ENCODE assay signal across 18 cellular contexts in genomic region chr4:1409079-1409805, GRCh38. TPM values are rescaled to one million over a fixed set of nuclear protein-coding genes. Genes with fewer than 3 reads are reported as not detected.
A peak's percentile ranks its signal among the peaks of the same experiment; 100 is the strongest.
DNase-seq lines count a peak whose midpoint lies in the region; ATAC-seq and TF ChIP-seq lines count a peak whose summit lies in the region.
"Had no signal": no experiment of that assay in that cellular context is flagged by ENCODE, and none has a peak within 500 bp of the region (broad histone marks: within the 10 kb centered on the region; RNA-seq: fewer than 3 reads in every experiment).

No MANE protein-coding gene starts in this region.

- H3K4me3 Mint-ChIP-seq in GM23338, result no peak overlapping the region
- H3K4me3 Mint-ChIP-seq: CD8-positive, alpha-beta memory T cell had no signal

- no peak for ATAC-seq in heart right ventricle
- no peak for ATAC-seq in GM23338
- ATAC-seq in left lung, result no peak

- H3K36me3 ChIP-seq in right atrium auricular region (no peaks in the 10 kb centered on the region), heart right ventricle (no peaks in the 10 kb centered on the region), GM23338 (ENCODE audit: insufficient read depth) (no peaks in the 10 kb centered on the region), left lung (no peaks in the 10 kb centered on the region)
- H3K36me3 ChIP-seq: BE2C had no signal

- H3K27me3 Mint-ChIP-seq in GM23338 (ENCODE audit: insufficient read depth, low read depth, poor library complexity), result peaks cover 90% of the 10 kb centered on the region

- peaks cover 0 to 29% of the 10 kb centered on the region in 2 donors for H3K4me1 ChIP-seq in right atrium auricular region
- H3K4me1 ChIP-seq in heart right ventricle, result peaks cover 0 to 26% (median 16%) of the 10 kb centered on the region in 9 donors
- peaks cover 16% of the 10 kb centered on the region; the same call in 1 of the 2 replicates for H3K4me1 ChIP-seq in GM23338 (ENCODE audit: insufficient read depth)
- no peaks in the 10 kb centered on the region for H3K4me1 ChIP-seq in left lung
- H3K4me1 ChIP-seq: BE2C had no signal

- H2AFZ ChIP-seq in GM23338, result no peak overlapping the region
- H2AFZ ChIP-seq: PC-9 had no signal

- H4K20me1 ChIP-seq in GM23338 (replicated peaks; ENCODE audit: insufficient read depth), result peaks cover 3% of the 10 kb centered on the region

- no peak overlapping the region for H3K27ac ChIP-seq in right atrium auricular region
- no peak overlapping the region for H3K27ac ChIP-seq in heart right ventricle
- no peak overlapping the region for H3K27ac ChIP-seq in GM23338 (ENCODE audit: low read depth)
- no peak overlapping the region for H3K27ac ChIP-seq in left lung
- H3K27ac ChIP-seq: HL-60, PC-9 had no signal

- H3K36me3 Mint-ChIP-seq in GM23338 (ENCODE audit: low read depth), result no peaks in the 10 kb centered on the region; the same call in 2 of the 3 replicates

- intact Hi-C loops in heart right ventricle (cut with DNase I) (no loop called here), left lung (cut with DNase I) (no loop called here)

- H3K79me2 ChIP-seq in GM23338 (replicated peaks; ENCODE audit: insufficient read depth), result no peaks in the 10 kb centered on the region

- H3K27me3 ChIP-seq in right atrium auricular region, result peaks cover 18 to 81% of the 10 kb centered on the region in 2 donors
- H3K27me3 ChIP-seq in heart right ventricle, result peaks cover 49 to 100% (median 97%) of the 10 kb centered on the region in 7 donors
- H3K27me3 ChIP-seq in GM23338 (ENCODE audit: insufficient read depth), result peaks cover 96% of the 10 kb centered on the region
- H3K27me3 ChIP-seq in left lung, result peaks cover 93 to 100% of the 10 kb centered on the region in 2 donors

- H3K4me2 ChIP-seq in GM23338, result no peak overlapping the region
- H3K4me2 ChIP-seq: PC-9 had no signal

- H3F3A ChIP-seq in GM23338 (replicated peaks; ENCODE audit: low read depth), result 0 out of 2 replicates have a peak, but pooled peaks cover 3% of the 10 kb centered on the region

- no peak overlapping the region for H3K27ac Mint-ChIP-seq in GM23338

- H3K4me1 Mint-ChIP-seq in GM23338, result peaks cover 14% of the 10 kb centered on the region

- WGBS in heart right ventricle, 2 donors, result 35 to 42% methylated on average over 20 of the region's 20 CpGs

- H3K9me2 ChIP-seq in GM23338 (ENCODE audit: insufficient read depth), result no peaks in the 10 kb centered on the region

- no peak overlapping the region for H3K4me3 ChIP-seq in right atrium auricular region
- H3K4me3 ChIP-seq in heart right ventricle, result no peak overlapping the region
- H3K4me3 ChIP-seq in GM23338, result no peak overlapping the region
- H3K4me3 ChIP-seq in left lung, result no peak overlapping the region
- H3K4me3 ChIP-seq: PC-9 had no signal

- no peaks in the 10 kb centered on the region for H3K9me3 ChIP-seq in right atrium auricular region
- H3K9me3 ChIP-seq in heart right ventricle, result no peaks in the 10 kb centered on the region
- H3K9me3 ChIP-seq in left lung, result no peaks in the 10 kb centered on the region
- H3K9me3 ChIP-seq: BE2C had no signal

- no peak for TF ChIP-seq CTCF in right atrium auricular region (IDR thresholded peaks at IDR 0.05)
- no peak for TF ChIP-seq CTCF in heart right ventricle (IDR thresholded peaks at IDR 0.05)
- no peak for TF ChIP-seq CTCF in GM23338 (conservative IDR thresholded peaks at IDR 0.05; ENCODE audit: low read depth in 2 of 2)
- TF ChIP-seq CTCF in left lung (IDR thresholded peaks at IDR 0.05), result no peak

- DNase-seq in right atrium auricular region (ENCODE audit: low spot score), result peak; percentile 11
- no peak for DNase-seq in heart right ventricle
- no peak for DNase-seq in GM23338 (ENCODE audit: low spot score)
- DNase-seq in left lung, result peak; percentile 26 to 59
- no peak for DNase-seq in activated CD4-positive, CD25-positive, alpha-beta regulatory T cell (lab: John Stamatoyannopoulos, UW)
- DNase-seq in kidney glomerular epithelial cell (lab: John Stamatoyannopoulos, UW), result no peak
- no peak for DNase-seq in cerebellum (ENCODE audit: low spot score)
- DNase-seq: ACHN, BE2C, DMS 273 treated with DMSO at 0.1 percent for 48 hours, Kasumi-1, NCI-H187, NCI-H446, NCI-H748 treated with DMSO at 0.1 percent for 48 hours, PC-9 had no signal

- H3K9me3 Mint-ChIP-seq in GM23338, result no peaks in the 10 kb centered on the region; the same call in 1 of the 3 replicates

TF ChIP-seq in GM23338, 12 proteins besides CTCF, POLR2A, EP300 and RAD21:
- TF ChIP-seq POLR2AphosphoS5 (IDR thresholded peaks at IDR 0.05; ENCODE audit: low read depth) (no peak), CREB1 (CRISPR knock-in tag; IDR thresholded peaks at IDR 0.05; ENCODE audit: low read depth) (no peak), STAT1 (IDR thresholded peaks at IDR 0.05; ENCODE audit: unreplicated experiment) (no peak), EZH2 (IDR thresholded peaks at IDR 0.05; ENCODE audit: low read depth, unreplicated experiment) (peak; percentile 46), ETS1 (IDR thresholded peaks at IDR 0.05) (no peak), EZH2phosphoT487 (IDR thresholded peaks at IDR 0.05; ENCODE audit: unreplicated experiment) (no peak), ZNF331 (CRISPR knock-in tag; IDR thresholded peaks at IDR 0.05; ENCODE audit: low read depth) (no peak)

RNA-seq across cellular contexts. Expression of gene NKX1-1, which starts 3.0 kb away (rescaled TPM):
- total RNA-seq in right atrium auricular region (not detected), heart right ventricle (not detected), left lung (not detected), cerebellum (not detected)
- polyA plus RNA-seq in heart right ventricle (not detected), GM23338 (2016; fragmentation: Nextera tagmentation; extraction: Ambion mirVana) (not detected in 2 replicates)
- not detected in 2 replicates for total RNA-seq in GM23338 (2014; rRNA removed; shearing (Covaris generic))
- total RNA-seq: CD8-positive, alpha-beta memory T cell; Daoy; PC-9 had no signal
- polyA plus RNA-seq: CD8-positive, alpha-beta memory T cell had no signal

Comparison
In these comparisons a context has a peak if more than half of its experiments do, and no peak if none do; other contexts are left out.
1. DNase-seq: peak in right atrium auricular region (single experiment) and left lung (2 of 2); none in heart right ventricle (0 of 2), GM23338 (single experiment), activated CD4-positive, CD25-positive, alpha-beta regulatory T cell (0 of 4), kidney glomerular epithelial cell (single experiment) and cerebellum (single experiment).